In the genomic region with DNA sequence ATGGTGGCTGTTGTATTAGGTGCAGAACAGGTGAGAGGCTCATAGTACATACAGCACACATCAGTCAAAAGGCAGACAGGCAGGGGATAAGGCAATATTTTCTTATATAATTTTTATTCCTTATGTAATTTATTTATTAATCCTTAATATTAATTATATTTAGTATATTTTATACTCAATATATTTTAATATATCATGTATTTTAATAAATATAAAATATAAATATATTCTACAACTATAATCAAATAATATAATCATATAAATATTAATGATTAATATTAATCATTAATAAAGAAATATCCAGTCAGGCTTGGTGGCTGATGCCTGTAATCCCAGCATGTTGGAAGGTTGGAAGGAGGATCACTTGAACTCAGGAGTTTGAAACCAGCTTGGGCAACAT, we compare ENCODE assay signal across 1 cellular context.
TF ChIP-seq lines count a peak whose summit lies in the region.

No MANE protein-coding gene starts in this region.

TF ChIP-seq in H1, 55 proteins besides CTCF, POLR2A, EP300 and RAD21:
- TF ChIP-seq BCL11A (IDR thresholded peaks at IDR 0.05; ENCODE audit: low read depth in 2 of 2, low read length in 2 of 2) (no peak), SUZ12 (IDR thresholded peaks at IDR 0.05; ENCODE audit: low read length) (no peak), MAFK (IDR thresholded peaks at IDR 0.05; ENCODE audit: low read depth, low read length) (no peak), KDM4A (IDR thresholded peaks at IDR 0.05; ENCODE audit: low read depth, low read length, severe bottlenecking) (no peak), GTF2F1 (IDR thresholded peaks at IDR 0.05; ENCODE audit: borderline replicate concordance, low read depth, low read length) (no peak), RFX5 (IDR thresholded peaks at IDR 0.05; ENCODE audit: borderline replicate concordance, low read depth, low read length) (no peak), CTBP2 (IDR thresholded peaks at IDR 0.05; ENCODE audit: borderline replicate concordance, insufficient read depth, insufficient read length, low read length) (no peak), SAP30 (IDR thresholded peaks at IDR 0.05; ENCODE audit: insufficient read depth, insufficient replicate concordance, low read length) (no peak), SP2 (IDR thresholded peaks at IDR 0.05; ENCODE audit: low read length) (no peak), CEBPB (IDR thresholded peaks at IDR 0.05; ENCODE audit: low read depth, low read length) (no peak), SIN3A (conservative IDR thresholded peaks at IDR 0.05 in 1 of 2, IDR thresholded peaks at IDR 0.05 in 1 of 2; ENCODE audit: low read depth in 1 of 2, low read length in 2 of 2) (no peak), JUN (IDR thresholded peaks at IDR 0.05; ENCODE audit: low read depth, low read length) (no peak), EGR1 (IDR thresholded peaks at IDR 0.05; ENCODE audit: borderline replicate concordance, low read depth, low read length) (no peak), TAF1 (IDR thresholded peaks at IDR 0.05; ENCODE audit: low read depth, low read length) (no peak), ASH2L (IDR thresholded peaks at IDR 0.05; ENCODE audit: low read length) (no peak), PHF8 (conservative IDR thresholded peaks at IDR 0.05; ENCODE audit: low read depth, low read length) (no peak)
- TF ChIP-seq, protein P1, sequence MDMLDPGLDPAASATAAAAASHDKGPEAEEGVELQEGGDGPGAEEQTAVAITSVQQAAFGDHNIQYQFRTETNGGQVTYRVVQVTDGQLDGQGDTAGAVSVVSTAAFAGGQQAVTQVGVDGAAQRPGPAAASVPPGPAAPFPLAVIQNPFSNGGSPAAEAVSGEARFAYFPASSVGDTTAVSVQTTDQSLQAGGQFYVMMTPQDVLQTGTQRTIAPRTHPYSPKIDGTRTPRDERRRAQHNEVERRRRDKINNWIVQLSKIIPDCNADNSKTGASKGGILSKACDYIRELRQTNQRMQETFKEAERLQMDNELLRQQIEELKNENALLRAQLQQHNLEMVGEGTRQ (IDR thresholded peaks at IDR 0.05; ENCODE audit: low read length) = no peak
